In genomic region chr10:88064608-88065383, GRCh38 we compare ENCODE assay signal across 9 cellular contexts.
DNase-seq lines count a peak whose midpoint lies in the region; ATAC-seq, FAIRE-seq and TF ChIP-seq lines count a peak whose summit lies in the region.
"Had no signal": no experiment of that assay in that cellular context is flagged by ENCODE, and none has a peak within 500 bp of the region (broad histone marks: within the 10 kb centered on the region; RNA-seq: fewer than 3 reads in every experiment).

No MANE protein-coding gene starts in this region.

- no peaks in the 10 kb centered on the region for H3K27me3 ChIP-seq in H1 (replicated peaks in 1 of 4; ENCODE audit: control insufficient read depth in 3 of 4, extremely low read depth in 1 of 4, insufficient read depth in 3 of 4, low read length in 3 of 4)
- no peaks in the 10 kb centered on the region for H3K27me3 ChIP-seq in WERI-Rb-1 (ENCODE audit: insufficient read depth, low read depth, severe bottlenecking)

- no peak overlapping the region for H2BK5ac ChIP-seq in H1 (ENCODE audit: low read depth, low read length)

- H3K23me2 ChIP-seq in H1 (ENCODE audit: low read depth, low read length), result no peaks in the 10 kb centered on the region; the same call in 1 of the 2 replicates

- FAIRE-seq in H1 (lab: Jason Lieb, UNC) (no peak), D721Med (lab: Jason Lieb, UNC) (no peak)
- FAIRE-seq: G401.6 had no signal

- no peak for TF ChIP-seq EP300 in H1 (IDR thresholded peaks at IDR 0.05; ENCODE audit: borderline replicate concordance in 1 of 2, low read depth in 2 of 2, low read length in 2 of 2)

- H3K9me3 ChIP-seq in H1 (ENCODE audit: insufficient read depth in 2 of 2, low read depth in 1 of 2, low read length in 1 of 2), result no peaks in the 10 kb centered on the region
- H3K9me3 ChIP-seq in WERI-Rb-1 (ENCODE audit: severe bottlenecking), result no peaks in the 10 kb centered on the region

- H2BK12ac ChIP-seq in H1 (ENCODE audit: low read depth, low read length), result 0 out of 2 replicates have a peak overlapping the region, but pooled peaks have one; percentile 21

- H2BK120ac ChIP-seq in H1 (replicated peaks; ENCODE audit: low read depth, low read length), result no peak overlapping the region

- H2BK15ac ChIP-seq in H1 (ENCODE audit: low read length), result no peak overlapping the region

- ATAC-seq in HG02885 (IDR thresholded peaks at IDR 0.05; ENCODE audit: poor library complexity, unreplicated experiment), result peak; percentile 74

- H4K5ac ChIP-seq in H1 (ENCODE audit: insufficient read length, low read depth, low read length), result no peak overlapping the region

- H3K56ac ChIP-seq in H1 (replicated peaks; ENCODE audit: insufficient read length, low read depth, low read length), result no peak overlapping the region

- TF ChIP-seq CTCF in H1 (IDR thresholded peaks at IDR 0.05; ENCODE audit: control extremely low read depth in 1 of 3, insufficient read depth in 1 of 3, low read depth in 1 of 3, low read length in 3 of 3), result no peak
- no peak for TF ChIP-seq CTCF in WERI-Rb-1 (IDR thresholded peaks at IDR 0.05; ENCODE audit: low read depth, low read length)
- no peak for TF ChIP-seq CTCF in D721Med (IDR thresholded peaks at IDR 0.05; ENCODE audit: insufficient read depth, missing control alignments)

- POLR2A ChIA-PET in H1 (lab: Charles Lee; ENCODE audit: partially characterized antibody), result no interaction called here

- H2AK5ac ChIP-seq in H1 (ENCODE audit: low read depth, low read length), result no peak overlapping the region

- 88% methylated on average over 5 of the region's 5 CpGs; no CpG with 5 or more reads in 1 of the 2 experiments for WGBS in H1 (ENCODE audit: extremely low coverage in 1 of 2, insufficient coverage in 1 of 2, insufficient read length in 1 of 2, insufficient replicate concordance in 2 of 2, low coverage in 1 of 2, low lambda C conversion rate in 2 of 2, missing lambda C conversion rate in 1 of 2), 2 experiments

- no peaks in the 10 kb centered on the region for H3K79me1 ChIP-seq in H1 (ENCODE audit: low read depth, low read length)

- no peak for TF ChIP-seq RAD21 in H1 (IDR thresholded peaks at IDR 0.05 in 1 of 2, conservative IDR thresholded peaks at IDR 0.05 in 1 of 2; ENCODE audit: low read depth in 2 of 2, low read length in 2 of 2)

- peak; percentile 39 for DNase-seq in stimulated activated CD4-positive, alpha-beta T cell treated with anti-CD3 and anti-CD28 coated beads, Interleukin-15, amount 100 ng/mL, for 24 hours
- DNase-seq in stimulated activated CD4-positive, alpha-beta T cell treated with anti-CD3 and anti-CD28 coated beads, Interleukin-4, amount 100 ng/mL, for 1 hour, result no peak
- DNase-seq in OCI-M1 (lab: John Stamatoyannopoulos, UW), result peak; percentile 93
- no peak for DNase-seq in H1 (ENCODE audit: low read depth in 1 of 2, low spot score in 2 of 2)
- peak; percentile 59 for DNase-seq in stimulated activated CD8-positive, alpha-beta memory T cell treated with anti-CD3 and anti-CD28 coated beads, Interleukin-4, amount 100 ng/mL, for 48 hours
- no peak for DNase-seq in WERI-Rb-1
- DNase-seq in D721Med (ENCODE audit: insufficient read length, low spot score), result no peak

- no peak overlapping the region for H3K4me3 ChIP-seq in H1 (ENCODE audit: extremely low read depth in 1 of 4, insufficient read depth in 2 of 4, low read depth in 3 of 4, low read length in 4 of 4)
- H3K4me3 ChIP-seq in WERI-Rb-1 (ENCODE audit: low read depth, low read length), result no peak overlapping the region

- H2BK20ac ChIP-seq in H1 (ENCODE audit: low read length), result no peak overlapping the region

- H3K36me3 ChIP-seq in H1 (ENCODE audit: control insufficient read depth in 2 of 4, insufficient read depth in 4 of 4, low read length in 3 of 4), result no peaks in the 10 kb centered on the region
- no peaks in the 10 kb centered on the region for H3K36me3 ChIP-seq in WERI-Rb-1

- TF ChIP-seq POLR2A in H1 (IDR thresholded peaks at IDR 0.05; ENCODE audit: control extremely low read depth in 1 of 2, low read depth in 2 of 2, low read length in 2 of 2), result no peak

- H3K27ac ChIP-seq in H1 (ENCODE audit: low read depth, low read length), result no peak overlapping the region
- H3K27ac ChIP-seq in WERI-Rb-1, result no peak overlapping the region

- H3K79me2 ChIP-seq in H1 (ENCODE audit: control insufficient read depth in 1 of 2, insufficient read depth in 2 of 2, low read length in 2 of 2), result no peaks in the 10 kb centered on the region

- no peak overlapping the region for H3K23ac ChIP-seq in H1 (ENCODE audit: insufficient read length)

- H4K20me1 ChIP-seq in H1 (replicated peaks in 1 of 2; ENCODE audit: control insufficient read depth in 1 of 2, insufficient read depth in 2 of 2, low read length in 2 of 2), result no peaks in the 10 kb centered on the region

- no peak overlapping the region for H2AFZ ChIP-seq in H1 (ENCODE audit: low read length)

- H3K4ac ChIP-seq in H1 (replicated peaks; ENCODE audit: insufficient read length, low read depth, low read length), result no peak overlapping the region

- no peaks in the 10 kb centered on the region for H3K4me1 ChIP-seq in H1 (replicated peaks in 1 of 4; ENCODE audit: control insufficient read depth in 3 of 4, insufficient read depth in 4 of 4, low read length in 3 of 4)

- H3K9ac ChIP-seq in H1 (replicated peaks in 1 of 4; ENCODE audit: extremely low read depth in 1 of 4, low read depth in 3 of 4, low read length in 3 of 4), result no peak overlapping the region

- CTCF ChIA-PET in H1 (lab: Charles Lee; ENCODE audit: partially characterized antibody), result interaction anchor here (0.5 to 0.6 kb wide), 2 partner anchors 194 to 213 kb away, joined by 3 read pairs; no protein-coding TSS in a partner anchor

- H4K8ac ChIP-seq in H1 (ENCODE audit: extremely low read depth, insufficient read depth, low read length), result no peak overlapping the region

- no peak overlapping the region for H3K14ac ChIP-seq in H1 (ENCODE audit: insufficient read length)

- no peak overlapping the region for H4K91ac ChIP-seq in H1 (replicated peaks; ENCODE audit: insufficient read length, low read length)

- H3K4me2 ChIP-seq in H1 (ENCODE audit: insufficient read depth in 1 of 2, low read depth in 2 of 2, low read length in 2 of 2), result no peak overlapping the region

- no peak overlapping the region for H3K18ac ChIP-seq in H1 (ENCODE audit: extremely low read depth, low read length)

TF ChIP-seq in H1, 55 proteins besides CTCF, POLR2A, EP300 and RAD21:
- TF ChIP-seq JUND (IDR thresholded peaks at IDR 0.05; ENCODE audit: low read length), result no peak
- no peak for TF ChIP-seq CHD1 (IDR thresholded peaks at IDR 0.05; ENCODE audit: low read depth, low read length)
- TF ChIP-seq RNF2 (IDR thresholded peaks at IDR 0.05; ENCODE audit: borderline replicate concordance, low read depth, low read length, missing control alignments, poor library complexity, severe bottlenecking), result no peak
- no peak for TF ChIP-seq TCF12 (IDR thresholded peaks at IDR 0.05; ENCODE audit: low read depth, low read length)
- TF ChIP-seq BACH1 (IDR thresholded peaks at IDR 0.05; ENCODE audit: low read length), result no peak
- TF ChIP-seq RFX5 (IDR thresholded peaks at IDR 0.05; ENCODE audit: borderline replicate concordance, low read depth, low read length), result no peak
- no peak for TF ChIP-seq E2F6 (IDR thresholded peaks at IDR 0.05)
- TF ChIP-seq SP1 (IDR thresholded peaks at IDR 0.05; ENCODE audit: low read depth, low read length), result no peak
- no peak for TF ChIP-seq HDAC6 (IDR thresholded peaks at IDR 0.05; ENCODE audit: low read depth, low read length)
- no peak for TF ChIP-seq SP2 (IDR thresholded peaks at IDR 0.05; ENCODE audit: low read length)
- no peak for TF ChIP-seq CREB1 (IDR thresholded peaks at IDR 0.05)
- no peak for TF ChIP-seq CBX5 (IDR thresholded peaks at IDR 0.05; ENCODE audit: low read depth, low read length)
- TF ChIP-seq SIN3A (conservative IDR thresholded peaks at IDR 0.05 in 1 of 2, IDR thresholded peaks at IDR 0.05 in 1 of 2; ENCODE audit: low read depth in 1 of 2, low read length in 2 of 2), result no peak
- TF ChIP-seq KDM4A (IDR thresholded peaks at IDR 0.05; ENCODE audit: low read depth, low read length, severe bottlenecking), result no peak
- TF ChIP-seq TBP (IDR thresholded peaks at IDR 0.05; ENCODE audit: low read depth, low read length), result no peak
- no peak for TF ChIP-seq PHF8 (conservative IDR thresholded peaks at IDR 0.05; ENCODE audit: low read depth, low read length)
- TF ChIP-seq KDM5A (IDR thresholded peaks at IDR 0.05; ENCODE audit: low read length), result no peak
- no peak for TF ChIP-seq ATF2 (IDR thresholded peaks at IDR 0.05; ENCODE audit: low read length)
- TF ChIP-seq RBBP5 (IDR thresholded peaks at IDR 0.05; ENCODE audit: borderline replicate concordance, low read depth, low read length), result no peak

Comparison
In these comparisons a context has a peak if more than half of its experiments do, and no peak if none do; other contexts are left out.
1. DNase-seq: peak in stimulated activated CD4-positive, alpha-beta T cell treated with anti-CD3 and anti-CD28 coated beads, Interleukin-15, amount 100 ng/mL, for 24 hours (single experiment), OCI-M1 (single experiment) and stimulated activated CD8-positive, alpha-beta memory T cell treated with anti-CD3 and anti-CD28 coated beads, Interleukin-4, amount 100 ng/mL, for 48 hours (single experiment); none in stimulated activated CD4-positive, alpha-beta T cell treated with anti-CD3 and anti-CD28 coated beads, Interleukin-4, amount 100 ng/mL, for 1 hour (single experiment), H1 (0 of 2), WERI-Rb-1 (single experiment) and D721Med (single experiment).